In genomic region chr17:37643118-37643766, GRCh38 we compare ENCODE assay signal across 8 cellular contexts.
DNase-seq lines count a peak whose midpoint lies in the region; ATAC-seq and TF ChIP-seq lines count a peak whose summit lies in the region.

DDX52 (minus strand) TSS chr17:37643446; CDS start chr17:37643420, 26 bp downstream.

- TF ChIP-seq CTCF in 22Rv1 (IDR thresholded peaks at IDR 0.05) = peak; percentile 7; the same call in 1 of the 2 replicates

- DNase-seq in NCI-H446 (lab: John Stamatoyannopoulos, UW) = peak; percentile 80 to 91
- peak; percentile 61 to 80 (median 74) for DNase-seq in activated CD4-positive, CD25-positive, alpha-beta regulatory T cell (lab: John Stamatoyannopoulos, UW)
- DNase-seq in caudate nucleus (lab: John Stamatoyannopoulos, UW) = peak in 60 of 61 donors; percentile 11 to 87 (median 74)
- DNase-seq in inferior parietal cortex (ENCODE audit: extremely low spot score) = peak; percentile 94
- DNase-seq in smooth muscle cell of the brain vasculature (ENCODE audit: low read depth, low spot score) = peak; percentile 72

- peak; percentile 84 for ATAC-seq in HG03196 (IDR thresholded peaks at IDR 0.05; ENCODE audit: unreplicated experiment)

- peak; percentile 83 for TF ChIP-seq POLR2A in GM18526 (IDR thresholded peaks at IDR 0.05; ENCODE audit: extremely low read depth, insufficient read length)

- peak within 1 kb of the TSS; percentile 63 for H3K27ac ChIP-seq in 22Rv1
- peak within 1 kb of the TSS; percentile 75 for H3K27ac ChIP-seq in caudate nucleus (ENCODE audit: low read depth, low read length)

Comparison
In these comparisons a context has a peak if more than half of its experiments do, and no peak if none do; other contexts are left out.
1. Peak in every context shown above with its lines: DNase-seq, ATAC-seq and H3K27ac ChIP-seq.